7 cellular contexts compared by ENCODE assay signal in genomic region chr14:59026640-59027039, GRCh38.
DNase-seq lines count a peak whose midpoint lies in the region; ATAC-seq and TF ChIP-seq lines count a peak whose summit lies in the region.
"Not testable (repeated sequence)": the region's sequence is repeated elsewhere in the genome, so short reads cannot be mapped to it uniquely, and the experiment has no call there.

No MANE protein-coding gene starts in this region.

- not testable (repeated sequence) for H2AK9ac ChIP-seq in IMR-90 (replicated peaks; ENCODE audit: low read depth, low read length, poor library complexity)

- DNase-seq in EH (ENCODE audit: low read depth) = peak; percentile 47
- DNase-seq in HCEC 1CT = peak; percentile 33
- DNase-seq in IMR-90 = peak; percentile 24
- peak; percentile 28 for DNase-seq in RPMI7951 (ENCODE audit: low read depth)
- DNase-seq in epithelial cell of esophagus (ENCODE audit: low read depth) = peak; percentile 36
- peak; percentile 57 for DNase-seq in fibroblast of mammary gland (ENCODE audit: low read depth)

- not testable (repeated sequence) for H3K56ac ChIP-seq in IMR-90 (ENCODE audit: extremely low read depth, insufficient read depth, low read length)

- dilution Hi-C loops in IMR-90 (cut with HindIII; ENCODE audit: low sequenced_read_pairs, unreplicated experiment) = not testable (repeated sequence)

- H4K91ac ChIP-seq in IMR-90 (ENCODE audit: insufficient read depth, low read depth, low read length) = not testable (repeated sequence)

- intact Hi-C loops in IMR-90 (cut with micrococcal nuclease) = not testable (repeated sequence)

- POLR2A ChIA-PET in IMR-90 (lab: Charles Lee; ENCODE audit: unreplicated experiment) = not testable (repeated sequence)

- not testable (repeated sequence) for H3K4me3 Mint-ChIP-seq in nephron

- not testable (repeated sequence) for H4K5ac ChIP-seq in IMR-90 (ENCODE audit: low read depth, low read length)

- H4K20me1 ChIP-seq in IMR-90 (ENCODE audit: insufficient read depth, low read length) = not testable (repeated sequence)

- not testable (repeated sequence) for H2BK120ac ChIP-seq in IMR-90 (ENCODE audit: low read depth, low read length)

- H3K36me3 ChIP-seq in IMR-90 (ENCODE audit: control insufficient read depth, insufficient read depth, low read length) = not testable (repeated sequence)

- H3K9me3 ChIP-seq in IMR-90 (ENCODE audit: control insufficient read depth, insufficient read depth, low read length) = not testable (repeated sequence)

- not testable (repeated sequence) for H2AK5ac ChIP-seq in IMR-90 (ENCODE audit: low read depth, low read length)

- H3K27me3 ChIP-seq in IMR-90 (ENCODE audit: control insufficient read depth, insufficient read depth, low read length) = not testable (repeated sequence)

- not testable (repeated sequence) for H4K8ac ChIP-seq in IMR-90 (ENCODE audit: low read depth in 2 of 2, low read length in 2 of 2)

- in situ Hi-C loops in IMR-90 (cut with MboI; ENCODE audit: low sequenced_read_pairs) = loop anchor here (10.0 kb wide), 1 partner anchor 382 kb away; no protein-coding TSS in a partner anchor

- ATAC-seq in IMR-90 (ENCODE audit: low read depth) = not testable (repeated sequence)

- H2BK15ac ChIP-seq in IMR-90 (ENCODE audit: low read depth, low read length) = not testable (repeated sequence)

- H3K9me1 ChIP-seq in IMR-90 (ENCODE audit: insufficient read depth, low read length) = not testable (repeated sequence)

- not testable (repeated sequence) for H3K4me3 ChIP-seq in IMR-90 (ENCODE audit: insufficient read depth, low read depth, low read length); epithelial cell of esophagus (ENCODE audit: low read length); fibroblast of mammary gland (ENCODE audit: control insufficient read depth, low read depth, low read length)

- not testable (repeated sequence) for TF ChIP-seq POLR2A in IMR-90 (IDR thresholded peaks at IDR 0.05; ENCODE audit: low read depth, low read length)

- not testable (repeated sequence) for H2BK20ac ChIP-seq in IMR-90 (ENCODE audit: low read depth, low read length)

- H2AFZ ChIP-seq in IMR-90 (replicated peaks; ENCODE audit: low read length, poor library complexity) = not testable (repeated sequence)

- not testable (repeated sequence) for TF ChIP-seq RAD21 in IMR-90 (IDR thresholded peaks at IDR 0.05; ENCODE audit: low read length)

- H3K27ac Mint-ChIP-seq in nephron = peak overlapping the region; percentile 40 to 63 (median 49)

- not testable (repeated sequence) for H3K4me1 ChIP-seq in IMR-90 (ENCODE audit: control insufficient read depth, insufficient read depth, low read length)

- not testable (repeated sequence) for H3K36me3 Mint-ChIP-seq in nephron (ENCODE audit: low read depth)

- not testable (repeated sequence) for H3K23ac ChIP-seq in IMR-90 (ENCODE audit: low read depth, low read length)

- H3K27me3 Mint-ChIP-seq in nephron (ENCODE audit: low read depth) = not testable (repeated sequence)

- not testable (repeated sequence) for H3K9ac ChIP-seq in IMR-90 (ENCODE audit: low read depth, low read length)

- not testable (repeated sequence) for TF ChIP-seq CTCF in IMR-90 (conservative IDR thresholded peaks at IDR 0.05; ENCODE audit: low read depth, low read length); epithelial cell of esophagus (IDR thresholded peaks at IDR 0.05; ENCODE audit: insufficient read depth, low read depth, low read length, missing control alignments); fibroblast of mammary gland (conservative IDR thresholded peaks at IDR 0.05; ENCODE audit: control insufficient read depth, insufficient read depth, low read depth, low read length); nephron (IDR thresholded peaks at IDR 0.05; ENCODE audit: unreplicated experiment in 3 of 3)

- not testable (repeated sequence) for BruUV-seq in IMR-90 (replicated peaks; lab: Mats Ljungman, UMichigan)

- not testable (repeated sequence) for H3K27ac ChIP-seq in IMR-90 (ENCODE audit: insufficient read depth, low read length)

- H3K9me3 Mint-ChIP-seq in nephron = not testable (repeated sequence)

- CTCF ChIA-PET in IMR-90 (lab: Yijun Ruan, JAX) = not testable (repeated sequence)

- not testable (repeated sequence) for H2BK5ac ChIP-seq in IMR-90 (ENCODE audit: low read depth, low read length, poor library complexity, severe bottlenecking)

- H3K4me2 ChIP-seq in IMR-90 (ENCODE audit: low read depth, low read length) = not testable (repeated sequence)

- H3K14ac ChIP-seq in IMR-90 (replicated peaks; ENCODE audit: low read depth, low read length) = not testable (repeated sequence)

- not testable (repeated sequence) for H3K4ac ChIP-seq in IMR-90 (ENCODE audit: low read depth, low read length)

- not testable (repeated sequence) for H3K79me1 ChIP-seq in IMR-90 (ENCODE audit: low read depth in 1 of 2, low read length in 2 of 2)

- H3K18ac ChIP-seq in IMR-90 (ENCODE audit: low read depth, low read length) = not testable (repeated sequence)

- no CpG with 5 or more reads among the region's 1 CpG for WGBS in IMR-90 (ENCODE audit: extremely low coverage in 2 of 2, insufficient read length in 1 of 2), 2 experiments

- peaks cover 19% of the 10 kb centered on the region for H3K4me1 Mint-ChIP-seq in nephron
